Comparison of ENCODE assay signal across 25 cellular contexts in the genomic region with DNA sequence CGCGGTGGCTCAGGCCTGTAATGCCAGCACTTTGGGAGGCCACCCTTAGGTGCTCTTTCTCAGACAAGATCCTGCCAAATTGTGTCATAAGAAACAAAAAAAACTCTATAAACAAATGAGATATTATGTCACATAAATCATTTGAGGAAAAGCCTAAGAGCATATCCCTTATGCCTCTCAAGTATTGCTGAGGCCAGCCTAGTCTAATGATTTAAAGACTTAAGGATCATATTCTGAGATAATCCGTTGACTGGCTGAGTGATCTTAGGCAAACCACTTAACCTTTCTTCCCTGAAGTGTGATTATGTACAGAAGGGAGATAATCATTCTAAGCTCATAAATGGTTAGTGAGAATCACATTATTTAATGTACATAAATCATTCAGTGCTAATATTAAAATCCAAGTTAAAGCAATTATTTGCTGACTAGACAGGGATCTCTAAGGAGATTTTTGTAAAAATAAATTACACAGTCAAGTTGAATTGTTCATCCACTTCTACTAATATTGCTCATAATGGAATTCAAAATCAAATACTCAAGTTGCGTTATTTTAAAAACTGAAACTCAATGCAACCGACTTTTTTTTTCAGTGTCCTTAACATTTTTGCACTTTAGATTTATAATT.
"Had no signal": no experiment of that assay in that cellular context is flagged by ENCODE, and none has a peak within 500 bp of the region (broad histone marks: within the 10 kb centered on the region; RNA-seq: fewer than 3 reads in every experiment).

No MANE protein-coding gene starts in this region.

- ATAC-seq: activated naive CD4-positive, alpha-beta T cell treated with anti-CD3 and anti-CD28 coated beads, Interleukin-2, amount 50 U/mL, for 72 hours; activated T-helper 17 cell treated with anti-CD3 and anti-CD28 coated beads, Interleukin-2, amount 50 U/mL, for 72 hours; foreskin keratinocyte; left lobe of liver; lower lobe of right lung; sciatic nerve; stimulated activated effector memory CD8-positive, alpha-beta T cell treated with anti-CD3 and anti-CD28 coated beads, Interleukin-12 subunit alpha, Interleukin-12 subunit beta, amount 100 ng/mL, for 72 hours; stimulated activated naive CD8-positive, alpha-beta T cell treated with anti-CD3 and anti-CD28 coated beads, Interleukin-15, amount 100 ng/mL, for 72 hours had no signal

- H3K9me3 ChIP-seq: ascending aorta, lower lobe of right lung, uterus had no signal

- H3K4me3 ChIP-seq: ascending aorta, lower lobe of right lung, uterus had no signal

- H3K36me3 ChIP-seq: ascending aorta, brain microvascular endothelial cell, lower lobe of right lung, uterus had no signal

- H3K4me1 ChIP-seq: ascending aorta, foreskin keratinocyte, lower lobe of right lung, uterus had no signal

- DNase-seq: activated CD8-positive, alpha-beta memory T cell treated with anti-CD3 and anti-CD28 coated beads for 24 hours; activated CD8-positive, alpha-beta memory T cell treated with anti-CD3 and anti-CD28 coated beads, Interleukin-2, amount 50 U/mL, for 4 hours; activated T-cell treated with anti-CD3 and anti-CD28 coated beads, Interleukin-2, amount 50 U/mL, for 24 hours; brain microvascular endothelial cell; caudate nucleus; dermis blood vessel endothelial cell; effector CD8-positive, alpha-beta T cell; erythroblast; foreskin keratinocyte; immature natural killer cell; lower lobe of right lung; mesendoderm; naive B cell; occipital lobe; small intestine; stimulated activated CD4-positive, alpha-beta T cell treated with anti-CD3 and anti-CD28 coated beads, Interleukin-2, amount 100 ng/mL, for 24 hours; stimulated activated naive CD8-positive, alpha-beta T cell treated with anti-CD3 and anti-CD28 coated beads, Interleukin-15, amount 100 ng/mL, for 72 hours; trophoblast cell; uterus had no signal

- H3K27ac ChIP-seq: ascending aorta, brain microvascular endothelial cell, foreskin keratinocyte, lower lobe of right lung, uterus had no signal
